24 cellular contexts compared by ENCODE assay signal in the genomic region with DNA sequence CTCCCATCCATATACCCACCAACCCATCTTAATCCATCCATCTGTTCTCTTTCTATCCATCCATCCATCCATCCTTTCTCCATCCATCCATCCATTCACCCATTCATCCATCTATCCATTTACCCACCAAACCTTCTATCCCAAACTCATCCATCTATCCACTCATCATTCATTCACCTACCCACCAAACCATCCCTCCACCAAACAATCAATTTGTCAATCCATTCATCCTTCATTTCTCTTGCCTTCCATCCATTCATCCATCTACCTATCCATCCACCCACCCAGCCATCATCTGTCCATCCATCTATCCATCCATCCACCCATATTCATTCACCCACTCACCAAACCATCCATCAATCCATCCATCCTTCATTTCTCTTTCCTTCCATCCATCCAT. TPM values are rescaled to one million over a fixed set of nuclear protein-coding genes. Genes with fewer than 3 reads are reported as not detected.
"Had no signal": no experiment of that assay in that cellular context is flagged by ENCODE, and none has a peak within 500 bp of the region (broad histone marks: within the 10 kb centered on the region; RNA-seq: fewer than 3 reads in every experiment).

No MANE protein-coding gene starts in this region.

- H3K4me1 ChIP-seq: breast epithelium had no signal

- H3K27me3 ChIP-seq: adrenal gland, breast epithelium, gastrocnemius medialis, heart left ventricle, ovary, sigmoid colon had no signal

- H3K4me3 Mint-ChIP-seq: activated CD4-positive, alpha-beta memory T cell treated with anti-CD3 and anti-CD28 coated beads for 36 hours; neural crest cell had no signal

- H3K36me3 ChIP-seq: adrenal gland, breast epithelium, gastrocnemius medialis, heart left ventricle, ovary, sigmoid colon had no signal

- H3K27ac Mint-ChIP-seq: activated CD4-positive, alpha-beta memory T cell treated with anti-CD3 and anti-CD28 coated beads for 36 hours; activated naive CD4-positive, alpha-beta T cell treated with anti-CD3 and anti-CD28 coated beads for 36 hours had no signal

- DNase-seq: activated B cell treated with CpG ODN at 0.5 μM for 24 hours; activated CD4-positive, alpha-beta memory T cell treated with anti-CD3 and anti-CD28 coated beads for 36 hours; activated CD4-positive, alpha-beta T cell treated with anti-CD3 and anti-CD28 coated beads for 4 hours; activated naive CD4-positive, alpha-beta T cell treated with anti-CD3 and anti-CD28 coated beads for 36 hours; activated T-cell treated with anti-CD3 and anti-CD28 coated beads, Interleukin-2, amount 50 U/mL, for 24 hours; adrenal gland; gastrocnemius medialis; heart left ventricle; ovary; sigmoid colon; stimulated activated CD4-positive, alpha-beta T cell treated with anti-CD3 and anti-CD28 coated beads, Interleukin-4, amount 100 ng/mL, for 4 hours; T-helper 1 cell; T-helper 9 cell had no signal

- FAIRE-seq: astrocyte, endometrium had no signal

- H3K36me3 Mint-ChIP-seq: activated CD4-positive, alpha-beta memory T cell treated with anti-CD3 and anti-CD28 coated beads for 36 hours; memory B cell; stimulated activated memory B cell treated with anti-CD40 and anti-IgM and Interleukin-4, amounts not matched to agents 10 μg/mL and 1 μg/mL and 100 μg/mL, for 72 hours had no signal

- H3K9me3 Mint-ChIP-seq: activated B cell treated with CpG ODN at 0.5 μM for 24 hours; activated CD4-positive, alpha-beta memory T cell treated with anti-CD3 and anti-CD28 coated beads for 36 hours; activated naive CD4-positive, alpha-beta T cell treated with anti-CD3 and anti-CD28 coated beads for 36 hours; activated T-cell treated with anti-CD3 and anti-CD28 coated beads, Interleukin-2, amount 50 U/mL, for 24 hours; memory B cell; neural crest cell had no signal

- ATAC-seq: esophagus mucosa; gastrocnemius medialis; heart left ventricle; stimulated activated memory B cell treated with anti-CD40 and anti-IgM and Interleukin-4, amounts not matched to agents 10 μg/mL and 1 μg/mL and 100 μg/mL, for 72 hours had no signal

- H3K27ac ChIP-seq: breast epithelium, coronary artery, ovary, sigmoid colon had no signal

- H3K9me3 ChIP-seq: adrenal gland, breast epithelium, gastrocnemius medialis, heart left ventricle, ovary, sigmoid colon had no signal

- H3K4me3 ChIP-seq: adrenal gland, breast epithelium, coronary artery, gastrocnemius medialis, ovary, sigmoid colon had no signal

- H3K27me3 Mint-ChIP-seq: activated T-cell treated with anti-CD3 and anti-CD28 coated beads, Interleukin-2, amount 50 U/mL, for 24 hours had no signal

RNA-seq across cellular contexts. Expression of gene CIBAR2, which starts 44.6 kb away (rescaled TPM):
- total RNA-seq: activated B cell treated with CpG ODN at 0.5 μM for 24 hours; activated CD4-positive, alpha-beta memory T cell treated with anti-CD3 and anti-CD28 coated beads for 36 hours; activated naive CD4-positive, alpha-beta T cell treated with anti-CD3 and anti-CD28 coated beads for 36 hours; astrocyte; breast epithelium; esophagus mucosa; gastrocnemius medialis; heart left ventricle; liver; mucosa of gallbladder; neural crest cell; sigmoid colon; ureter had no signal
- polyA plus RNA-seq: heart left ventricle, liver, sigmoid colon had no signal
